Comparison of ENCODE assay signal across 28 cellular contexts in genomic region chr1:100799548-100799947, GRCh38.
DNase-seq lines count a peak whose midpoint lies in the region; ATAC-seq lines count a peak whose summit lies in the region.
"Had no signal": no experiment of that assay in that cellular context is flagged by ENCODE, and none has a peak within 500 bp of the region (broad histone marks: within the 10 kb centered on the region; RNA-seq: fewer than 3 reads in every experiment).

No MANE protein-coding gene starts in this region.

- DNase-seq in NCI-H526 (lab: John Stamatoyannopoulos, UW) (peak; percentile 19 to 28), amniotic epithelial cell (ENCODE audit: low read depth) (peak; percentile 60), foreskin melanocyte (peak; percentile 27), pulmonary artery endothelial cell (ENCODE audit: low read depth, low spot score) (peak; percentile 77), T-helper 1 cell (no peak), AML-193 (lab: John Stamatoyannopoulos, UW) (no peak), UCSD-AML1 (lab: John Stamatoyannopoulos, UW; ENCODE audit: unreplicated experiment) (no peak)
- DNase-seq: ACHN; activated CD4-positive, alpha-beta T cell treated with anti-CD3 and anti-CD28 coated beads, Interleukin-2, amount 50 U/mL, for 4 hours; activated gamma-delta T cell treated with Interleukin-2 at 50 U/mL for 16 hours; activated T-cell treated with anti-CD3 and anti-CD28 coated beads, Interleukin-2, amount 50 U/mL, for 48 hours; BE2C; HCEC 1CT; heart left ventricle; kidney; mucosa of descending colon; natural killer cell; NCI-H146; NCI-H2107; NCI-H345; NCI-H774; occipital lobe; psoas muscle; stimulated activated CD4-positive, alpha-beta T cell treated with anti-CD3 and anti-CD28 coated beads, Interleukin-15, amount 100 ng/mL, for 24 hours; stimulated activated CD4-positive, alpha-beta T cell treated with anti-CD3 and anti-CD28 coated beads, Interleukin-4, amount 100 ng/mL, for 4 hours had no signal

- ATAC-seq in GM19351 (IDR thresholded peaks at IDR 0.05; ENCODE audit: unreplicated experiment) = no peak
- ATAC-seq: activated CD4-positive, CD25-positive, alpha-beta regulatory T cell treated with anti-CD3 and anti-CD28 coated beads, Interleukin-2, amount 50 U/mL, for 24 hours; GM12878; heart left ventricle; mucosa of descending colon; natural killer cell; psoas muscle had no signal

Comparison
In these comparisons a context has a peak if more than half of its experiments do, and no peak if none do; other contexts are left out.
1. DNase-seq: peak in NCI-H526 (2 of 2), amniotic epithelial cell (single experiment), foreskin melanocyte (single experiment) and pulmonary artery endothelial cell (single experiment); none in T-helper 1 cell (0 of 5), AML-193 (0 of 2) and UCSD-AML1 (single experiment).